Comparison of ENCODE assay signal across 8 cellular contexts in the genomic region with DNA sequence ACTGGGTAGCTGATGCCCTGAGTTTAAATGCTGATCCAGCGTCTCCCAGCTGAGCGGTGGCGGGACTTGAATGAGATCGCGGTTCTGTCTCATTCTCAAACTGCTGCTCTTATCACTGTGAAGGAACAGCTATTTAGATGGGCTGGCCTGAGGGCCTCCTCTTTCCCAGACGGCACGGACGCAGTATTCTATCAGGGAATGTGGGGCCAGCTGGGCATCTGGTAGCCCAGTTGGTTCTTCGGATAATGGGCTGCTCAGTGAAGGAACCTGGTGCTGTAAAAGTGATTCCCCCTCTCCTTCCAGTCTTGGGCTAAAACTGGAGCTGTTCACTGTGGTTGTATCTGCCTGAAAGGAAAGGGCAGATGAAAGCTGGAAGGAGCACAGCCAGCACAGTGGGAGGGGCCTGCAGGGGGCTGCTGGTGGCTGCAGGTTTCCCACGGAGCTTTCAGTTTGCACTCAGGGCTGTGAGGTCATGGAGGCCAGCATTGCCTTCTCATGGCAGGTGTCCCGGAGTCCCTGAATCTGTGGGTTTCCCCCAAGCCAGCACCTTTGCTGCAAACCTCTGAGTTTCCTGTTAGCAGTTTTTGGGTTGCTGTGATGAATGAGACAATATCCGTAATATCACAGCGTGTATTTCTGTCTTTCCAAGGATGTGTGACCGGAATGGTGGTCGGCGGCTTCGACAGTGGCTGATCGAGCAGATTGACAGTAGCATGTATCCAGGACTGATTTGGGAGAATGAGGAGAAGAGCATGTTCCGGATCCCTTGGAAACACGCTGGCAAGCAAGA.
DNase-seq lines count a peak whose midpoint lies in the region; ATAC-seq lines count a peak whose summit lies in the region.

No MANE protein-coding gene starts in this region.

- peak overlapping the region; percentile 84 for H3K27ac Mint-ChIP-seq in T-helper 2 cell treated with Interferon-gamma antibody and Interleukin-4, amounts not matched to agents 5 μg/mL and 100 μg/mL, for 36 hours

- ATAC-seq in GM18517 (IDR thresholded peaks at IDR 0.05; ENCODE audit: unreplicated experiment): peak; percentile 61
- peak; percentile 62 for ATAC-seq in HG02759 (IDR thresholded peaks at IDR 0.05; ENCODE audit: unreplicated experiment)

- H3K27me3 Mint-ChIP-seq in T-helper 2 cell treated with Interferon-gamma antibody and Interleukin-4, amounts not matched to agents 5 μg/mL and 100 μg/mL, for 36 hours (ENCODE audit: low read depth): peaks cover 16% of the 10 kb centered on the region

- peaks cover 41% of the 10 kb centered on the region for H3K4me1 Mint-ChIP-seq in T-helper 2 cell treated with Interferon-gamma antibody and Interleukin-4, amounts not matched to agents 5 μg/mL and 100 μg/mL, for 36 hours (ENCODE audit: low read depth)

- peak overlapping the region; percentile 77 for H3K4me3 Mint-ChIP-seq in T-helper 2 cell treated with Interferon-gamma antibody and Interleukin-4, amounts not matched to agents 5 μg/mL and 100 μg/mL, for 36 hours

- peak; percentile 45 for DNase-seq in T-helper 2 cell treated with Interferon-gamma antibody and Interleukin-4, amounts not matched to agents 5 μg/mL and 100 μg/mL, for 36 hours (ENCODE audit: low spot score)
- peak; percentile 77 for DNase-seq in germinal center (ENCODE audit: low spot score)
- DNase-seq in NCI-H1436 (lab: John Stamatoyannopoulos, UW): no peak
- no peak for DNase-seq in kidney glomerular epithelial cell (lab: John Stamatoyannopoulos, UW)
- DNase-seq in glomerular visceral epithelial cell (ENCODE audit: extremely low spot score): no peak
- DNase-seq in NCI-H226: no peak

- H3K36me3 Mint-ChIP-seq in T-helper 2 cell treated with Interferon-gamma antibody and Interleukin-4, amounts not matched to agents 5 μg/mL and 100 μg/mL, for 36 hours (ENCODE audit: low read depth): peaks cover 5% of the 10 kb centered on the region

- H3K9me3 Mint-ChIP-seq in T-helper 2 cell treated with Interferon-gamma antibody and Interleukin-4, amounts not matched to agents 5 μg/mL and 100 μg/mL, for 36 hours: no peaks in the 10 kb centered on the region

Comparison
In these comparisons a context has a peak if more than half of its experiments do, and no peak if none do; other contexts are left out.
1. DNase-seq: peak in T-helper 2 cell treated with Interferon-gamma antibody and Interleukin-4, amounts not matched to agents 5 μg/mL and 100 μg/mL, for 36 hours (single experiment) and germinal center (single experiment); none in NCI-H1436 (single experiment), kidney glomerular epithelial cell (single experiment), glomerular visceral epithelial cell (single experiment) and NCI-H226 (single experiment).